11 cellular contexts compared by ENCODE assay signal in genomic region chr17:64732336-64733006, GRCh38.
A peak's percentile ranks its signal among the peaks of the same experiment; 100 is the strongest.
DNase-seq lines count a peak whose midpoint lies in the region; ATAC-seq and TF ChIP-seq lines count a peak whose summit lies in the region.
"Had no signal": no experiment of that assay in that cellular context is flagged by ENCODE, and none has a peak within 500 bp of the region (broad histone marks: within the 10 kb centered on the region; RNA-seq: fewer than 3 reads in every experiment).

No MANE protein-coding gene starts in this region.

- POLR2A ChIA-PET in activated CD4-positive, alpha-beta T cell treated with anti-CD3 and anti-CD28 coated beads for 36 hours (lab: Charles Lee): no interaction called here

- intact Hi-C loops in lower lobe of right lung (cut with DNase I): no loop called here
- intact Hi-C loops in activated CD4-positive, alpha-beta T cell treated with anti-CD3 and anti-CD28 coated beads for 36 hours (cut with DNase I, micrococcal nuclease): loop anchor here in 1 of 2 experiments (10.0 kb wide), 1 partner anchor 68 kb away; the partner anchor contains the start of gene SMURF2

- no peaks in the 10 kb centered on the region for H3K36me3 ChIP-seq in lower lobe of right lung

- no peak for TF ChIP-seq CTCF in lower lobe of right lung (IDR thresholded peaks at IDR 0.05)

- H3K27ac Mint-ChIP-seq in activated CD4-positive, alpha-beta T cell treated with anti-CD3 and anti-CD28 coated beads for 36 hours: no peak overlapping the region

- H3K9me3 Mint-ChIP-seq in activated CD4-positive, alpha-beta T cell treated with anti-CD3 and anti-CD28 coated beads for 36 hours (ENCODE audit: low read depth): no peaks in the 10 kb centered on the region

- CTCF ChIA-PET in activated CD4-positive, alpha-beta T cell treated with anti-CD3 and anti-CD28 coated beads for 36 hours (lab: Charles Lee): no interaction called here

- H3K4me3 ChIP-seq in lower lobe of right lung: no peak overlapping the region

- in situ Hi-C loops in KBM-7 (cut with MboI; ENCODE audit: low pct_unique_long_range_greater_than_20kb, low sequenced_read_pairs): no loop called here

- no peaks in the 10 kb centered on the region for H3K9me3 ChIP-seq in lower lobe of right lung

- no peaks in the 10 kb centered on the region for H3K36me3 Mint-ChIP-seq in activated CD4-positive, alpha-beta T cell treated with anti-CD3 and anti-CD28 coated beads for 36 hours (ENCODE audit: low read depth)

- H3K4me3 Mint-ChIP-seq in activated CD4-positive, alpha-beta T cell treated with anti-CD3 and anti-CD28 coated beads for 36 hours: no peak overlapping the region

- no peaks in the 10 kb centered on the region for H3K27me3 Mint-ChIP-seq in activated CD4-positive, alpha-beta T cell treated with anti-CD3 and anti-CD28 coated beads for 36 hours

- H3K4me1 ChIP-seq in lower lobe of right lung: peaks cover 13% of the 10 kb centered on the region

- ATAC-seq in lower lobe of right lung (peak; percentile 34 to 42), HG02973 (IDR thresholded peaks at IDR 0.05; ENCODE audit: unreplicated experiment) (no peak)
- no peak for ATAC-seq in activated CD4-positive, alpha-beta T cell treated with anti-CD3 and anti-CD28 coated beads for 36 hours

- H3K27me3 ChIP-seq in lower lobe of right lung (ENCODE audit: low read depth): no peaks in the 10 kb centered on the region

- H3K4me1 Mint-ChIP-seq in activated CD4-positive, alpha-beta T cell treated with anti-CD3 and anti-CD28 coated beads for 36 hours: peaks cover 9% of the 10 kb centered on the region

- DNase-seq in AG08396 (ENCODE audit: low spot score) (peak; percentile 22), NCI-H2196 treated with DMSO at 0.1 percent for 48 hours (lab: John Stamatoyannopoulos, UW; ENCODE audit: unreplicated experiment) (peak; percentile 53), dermis blood vessel endothelial cell (peak; percentile 68), lower lobe of right lung (no peak), GOT3 (lab: John Stamatoyannopoulos, UW) (no peak), KBM-7 (no peak)
- no peak for DNase-seq in activated CD4-positive, alpha-beta T cell treated with anti-CD3 and anti-CD28 coated beads for 36 hours
- DNase-seq: activated T-cell treated with anti-CD3 and anti-CD28 coated beads, Interleukin-2, amount 50 U/mL, for 48 hours; NCI-H2171 treated with DMSO at 0.1 percent for 48 hours; T-helper 2 cell had no signal

- H3K27ac ChIP-seq in lower lobe of right lung: peak overlapping the region; percentile 31

Comparison
In these comparisons a context has a peak if more than half of its experiments do, and no peak if none do; other contexts are left out.
1. DNase-seq: peak in AG08396 (single experiment), NCI-H2196 treated with DMSO at 0.1 percent for 48 hours (single experiment) and dermis blood vessel endothelial cell (single experiment); none in lower lobe of right lung (single experiment), GOT3 (single experiment), KBM-7 (single experiment) and activated CD4-positive, alpha-beta T cell treated with anti-CD3 and anti-CD28 coated beads for 36 hours (single experiment).
2. ATAC-seq: peak in lower lobe of right lung (2 of 2); none in activated CD4-positive, alpha-beta T cell treated with anti-CD3 and anti-CD28 coated beads for 36 hours (single experiment) and HG02973 (single experiment).